Comparison of ENCODE assay signal across 15 cellular contexts in the genomic region with DNA sequence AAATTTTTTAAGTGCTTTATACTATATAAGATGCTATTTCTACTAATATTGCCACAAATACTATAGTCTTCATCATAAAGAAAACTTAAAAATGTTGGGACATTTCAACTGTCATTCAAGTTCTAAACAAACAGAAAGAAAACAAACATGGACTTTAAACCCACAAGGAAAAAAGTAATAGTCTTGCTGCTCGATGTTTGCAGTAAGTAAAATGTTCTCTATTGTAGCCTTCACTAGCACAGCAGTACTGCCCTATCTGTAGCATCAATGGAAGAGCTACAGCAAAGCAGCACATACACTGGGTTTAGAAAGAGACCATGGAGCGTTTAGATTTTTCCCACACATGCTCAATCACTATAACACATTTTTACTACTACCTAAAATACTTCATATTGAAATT.
"Had no signal": no experiment of that assay in that cellular context is flagged by ENCODE, and none has a peak within 500 bp of the region (broad histone marks: within the 10 kb centered on the region; RNA-seq: fewer than 3 reads in every experiment).

No MANE protein-coding gene starts in this region.

- H3K4me1 ChIP-seq: heart right ventricle had no signal

- DNase-seq: activated B cell treated with CpG ODN at 0.5 μM for 24 hours; activated CD4-positive, alpha-beta memory T cell treated with anti-CD3 and anti-CD28 coated beads for 36 hours; activated CD4-positive, alpha-beta T cell treated with anti-CD3 and anti-CD28 coated beads for 4 hours; activated CD8-positive, alpha-beta memory T cell treated with anti-CD3 and anti-CD28 coated beads, Interleukin-2, amount 10 ng/mL, durations not matched to agents 7 days and 5 days; activated naive CD8-positive, alpha-beta T cell treated with anti-CD3 and anti-CD28 coated beads for 36 hours; amniotic stem cell; effector memory CD4-positive, alpha-beta T cell; heart right ventricle; posterior cingulate gyrus; stimulated activated CD8-positive, alpha-beta memory T cell treated with anti-CD3 and anti-CD28 coated beads, Interleukin-4, amount 100 ng/mL, for 48 hours; stimulated activated naive CD4-positive, alpha-beta T cell; T-helper 9 cell had no signal

- H3K4me3 ChIP-seq: esophagus muscularis mucosa, gastroesophageal sphincter, heart right ventricle had no signal

- ATAC-seq: activated CD8-positive, alpha-beta memory T cell treated with anti-CD3 and anti-CD28 coated beads, Interleukin-2, amount 10 ng/mL, durations not matched to agents 7 days and 5 days; gastroesophageal sphincter; heart right ventricle had no signal

- FAIRE-seq: endothelial cell of umbilical vein had no signal

- H3K27me3 ChIP-seq: esophagus muscularis mucosa, gastroesophageal sphincter had no signal

- H3K36me3 ChIP-seq: esophagus muscularis mucosa, gastroesophageal sphincter, heart right ventricle had no signal

- H3K9me3 ChIP-seq: esophagus muscularis mucosa, gastroesophageal sphincter, heart right ventricle had no signal

- H3K27ac ChIP-seq: esophagus muscularis mucosa, gastroesophageal sphincter, heart right ventricle had no signal
